In genomic region chr3:139043554-139044365, GRCh38 we compare ENCODE assay signal across 22 cellular contexts. TPM values are rescaled to one million over a fixed set of nuclear protein-coding genes. Genes with fewer than 3 reads are reported as not detected.
DNase-seq lines count a peak whose midpoint lies in the region; FAIRE-seq and TF ChIP-seq lines count a peak whose summit lies in the region.
"Had no signal": no experiment of that assay in that cellular context is flagged by ENCODE, and none has a peak within 500 bp of the region (broad histone marks: within the 10 kb centered on the region; RNA-seq: fewer than 3 reads in every experiment).

No MANE protein-coding gene starts in this region.

- 63 to 67% methylated on average over 17 to 50 of the region's 50 CpGs for WGBS in testis, 2 donors
- 79 to 87% methylated on average over 14 to 23 of the region's 50 CpGs for WGBS in esophagus squamous epithelium, 2 donors

- H3K4me1 ChIP-seq in kidney (ENCODE audit: control insufficient read depth in 1 of 2, insufficient read depth in 1 of 2, low read depth in 1 of 2, low read length in 2 of 2) (no peaks in the 10 kb centered on the region), testis (no peaks in the 10 kb centered on the region), esophagus squamous epithelium (no peaks in the 10 kb centered on the region)
- H3K4me1 ChIP-seq: Caco-2 had no signal

- no peak for TF ChIP-seq RAD21 in Ishikawa (IDR thresholded peaks at IDR 0.05; ENCODE audit: low read depth)

- H3K27ac ChIP-seq in kidney (ENCODE audit: low read depth in 2 of 2, low read length in 2 of 2) (no peak overlapping the region), testis (no peak overlapping the region), esophagus squamous epithelium (no peak overlapping the region)
- H3K27ac ChIP-seq: C4-2B, GM23248 had no signal

- TF ChIP-seq POLR2A in testis (IDR thresholded peaks at IDR 0.05) (no peak), esophagus squamous epithelium (IDR thresholded peaks at IDR 0.05) (no peak)

- TF ChIP-seq CTCF in GM13976 (IDR thresholded peaks at IDR 0.05; ENCODE audit: borderline replicate concordance, control extremely low read depth, extremely low read depth, insufficient read depth, missing control alignments) (no peak), kidney (IDR thresholded peaks at IDR 0.05; ENCODE audit: borderline replicate concordance, extremely low read depth, insufficient read depth) (no peak), testis (IDR thresholded peaks at IDR 0.05) (no peak), esophagus squamous epithelium (IDR thresholded peaks at IDR 0.05) (no peak)

- H3K9ac ChIP-seq in kidney (ENCODE audit: low read length in 2 of 2), result no peak overlapping the region
- H3K9ac ChIP-seq: GM23248 had no signal

- H3K27me3 ChIP-seq in testis (no peaks in the 10 kb centered on the region), esophagus squamous epithelium (peaks cover 0 to 9% (median 0%) of the 10 kb centered on the region in 4 donors)

- in situ Hi-C loops in GM13976 (cut with MboI; ENCODE audit: low sequenced_read_pairs, unreplicated experiment) (no loop called here), KBM-7 (cut with MboI; ENCODE audit: low pct_unique_long_range_greater_than_20kb, low sequenced_read_pairs) (no loop called here)

- intact Hi-C loops in kidney (cut with DNase I) (no loop called here), testis (cut with DNase I; ENCODE audit: low total_unique reads) (no loop called here), esophagus squamous epithelium (cut with DNase I) (no loop called here)

- H3K4me3 ChIP-seq in kidney (ENCODE audit: low read length in 2 of 2), result no peak overlapping the region
- peak overlapping the region; percentile 22 to 54 for H3K4me3 ChIP-seq in testis
- no peak overlapping the region for H3K4me3 ChIP-seq in esophagus squamous epithelium
- H3K4me3 ChIP-seq: GM23248 had no signal

- no peak for FAIRE-seq in kidney (lab: Jason Lieb, UNC)
- FAIRE-seq: A204.1, D721Med, G401.6, GM12891, GM18507, H54 had no signal

- no peaks in the 10 kb centered on the region for H3K36me3 ChIP-seq in kidney (ENCODE audit: control insufficient read depth in 1 of 2, insufficient read depth in 2 of 2, low read length in 2 of 2)
- no peaks in the 10 kb centered on the region for H3K36me3 ChIP-seq in testis (ENCODE audit: low read depth, missing control alignments)
- no peaks in the 10 kb centered on the region for H3K36me3 ChIP-seq in esophagus squamous epithelium

- TF ChIP-seq EP300 in Ishikawa (IDR thresholded peaks at IDR 0.05; ENCODE audit: borderline replicate concordance), result no peak

- DNase-seq in GM13976 (ENCODE audit: low spot score) (peak; percentile 12), kidney (peak; percentile 68), testis (no peak), KBM-7 (no peak), esophagus squamous epithelium (lab: John Stamatoyannopoulos, UW) (no peak), NCI-H446 treated with DMSO at 0.1 percent for 48 hours (lab: John Stamatoyannopoulos, UW) (no peak)
- DNase-seq: AML-193; Caco-2; CD4-positive, alpha-beta T cell; GM23248; HCEC 1CT had no signal

- H3K9me3 ChIP-seq in kidney (ENCODE audit: control insufficient read depth in 1 of 2, low read length in 2 of 2), result no peaks in the 10 kb centered on the region
- H3K9me3 ChIP-seq in testis, result no peaks in the 10 kb centered on the region
- H3K9me3 ChIP-seq in esophagus squamous epithelium, result peaks cover 0 to 17% (median 5%) of the 10 kb centered on the region in 3 donors

TF ChIP-seq in Ishikawa, 13 proteins besides CTCF, POLR2A, EP300 and RAD21:
- peak; percentile 64 for TF ChIP-seq CEBPB (IDR thresholded peaks at IDR 0.05)
- no peak for TF ChIP-seq MAX (IDR thresholded peaks at IDR 0.05)

RNA-seq across cellular contexts. Expression of gene PRR23C, which starts 0.9 kb away (rescaled TPM):
- total RNA-seq in kidney (not detected), testis (1 to 10 TPM; 1.4 to 3.7 TPM), esophagus squamous epithelium (not detected)
- polyA plus RNA-seq in kidney (ENCODE audit: insufficient read depth, low read depth, low replicate concordance) (not detected), testis (ENCODE audit: insufficient read depth, low read depth, low replicate concordance) (1.3 TPM)
- total RNA-seq: Caco-2; CD4-positive, alpha-beta T cell; GM23248; HT-29 had no signal
- polyA plus RNA-seq: BJ, GM23248, IgD-negative memory B cell had no signal

RNA-seq across cellular contexts. Expression of gene PRR23B, which starts 23.0 kb away (rescaled TPM):
- total RNA-seq in kidney (not detected), testis (1 to 10 TPM in 1 of 2 donors, under 1 TPM in 1; 0.93 to 3.7 TPM), esophagus squamous epithelium (not detected)
- polyA plus RNA-seq in kidney (ENCODE audit: insufficient read depth, low read depth, low replicate concordance) (not detected), testis (ENCODE audit: insufficient read depth, low read depth, low replicate concordance) (1.8 TPM)
- total RNA-seq: Caco-2; CD4-positive, alpha-beta T cell; GM23248; HT-29 had no signal
- polyA plus RNA-seq: BJ, GM23248, IgD-negative memory B cell had no signal

RNA-seq across cellular contexts. Expression of gene PRR23A, which starts 37.7 kb away (rescaled TPM):
- not detected for total RNA-seq in kidney
- polyA plus RNA-seq in kidney (ENCODE audit: insufficient read depth, low read depth, low replicate concordance), result not detected
- 10 to 100 TPM in 1 of 2 donors, 1 to 10 TPM in 1; 6.6 to 14.8 TPM for total RNA-seq in testis
- polyA plus RNA-seq in testis (ENCODE audit: insufficient read depth, low read depth, low replicate concordance), result 2.8 TPM
- total RNA-seq in esophagus squamous epithelium, result not detected
- total RNA-seq: Caco-2; CD4-positive, alpha-beta T cell; GM23248; HT-29 had no signal
- polyA plus RNA-seq: BJ, GM23248, IgD-negative memory B cell had no signal

Comparison
In these comparisons a context has a peak if more than half of its experiments do, and no peak if none do; other contexts are left out.
1. DNase-seq: peak in GM13976 (single experiment) and kidney (single experiment); none in testis (single experiment), KBM-7 (single experiment), esophagus squamous epithelium (single experiment) and NCI-H446 treated with DMSO at 0.1 percent for 48 hours (single experiment).
2. H3K4me3 ChIP-seq: peak in testis (2 of 2); none in kidney (0 of 2) and esophagus squamous epithelium (0 of 4).